13 cellular contexts compared by ENCODE assay signal in genomic region chr12:124420972-124421674, GRCh38.
DNase-seq lines count a peak whose midpoint lies in the region; ATAC-seq and TF ChIP-seq lines count a peak whose summit lies in the region.
"Had no signal": no experiment of that assay in that cellular context is flagged by ENCODE, and none has a peak within 500 bp of the region (broad histone marks: within the 10 kb centered on the region; RNA-seq: fewer than 3 reads in every experiment).

No MANE protein-coding gene starts in this region.

- DNase-seq in T-helper 2 cell treated with Interferon-gamma antibody and Interleukin-4, amounts not matched to agents 5 μg/mL and 100 μg/mL, for 36 hours (ENCODE audit: low spot score): no peak
- DNase-seq in T-helper 2 cell (no peak), globus pallidus (ENCODE audit: low spot score) (peak; percentile 68), ovary (peak in 2 of 5 donors; percentile 59 to 66), NCI-H1092 treated with DMSO at 0.1 percent for 48 hours (lab: John Stamatoyannopoulos, UW) (no peak), HEK293T (ENCODE audit: extremely low spot score) (no peak)
- DNase-seq: activated CD4-positive, alpha-beta T cell treated with anti-CD3 and anti-CD28 coated beads, Interleukin-2, amount 50 U/mL, for 1 hour; activated naive CD4-positive, alpha-beta T cell; DND-41; NCI-H526 treated with DMSO at 0.1 percent for 48 hours had no signal

- no peaks in the 10 kb centered on the region for H3K9me3 Mint-ChIP-seq in T-helper 2 cell treated with Interferon-gamma antibody and Interleukin-4, amounts not matched to agents 5 μg/mL and 100 μg/mL, for 36 hours

- H3K4me3 ChIP-seq in ovary (peak overlapping the region; percentile 9), urinary bladder (ENCODE audit: low read depth, low read length) (no peak overlapping the region)

- TF ChIP-seq POLR2A in ovary (IDR thresholded peaks at IDR 0.05): no peak

- H3K9me3 ChIP-seq in ovary: no peaks in the 10 kb centered on the region

- intact Hi-C loops in ovary (cut with DNase I): loop anchor here in 1 of 4 donors (10.0 kb wide), 2 partner anchors 56 to 144 kb away; partner anchors contain the start of gene NCOR2

- POLR2A ChIA-PET in HEK293T (lab: Yijun Ruan, JAX): no interaction called here

- H3K4me3 Mint-ChIP-seq in T-helper 2 cell treated with Interferon-gamma antibody and Interleukin-4, amounts not matched to agents 5 μg/mL and 100 μg/mL, for 36 hours: no peak overlapping the region

- 67 to 77% (median 72%) methylated on average over 22 of the region's 22 CpGs for WGBS in ovary, 3 donors
- 53% methylated on average over 22 of the region's 22 CpGs for WGBS in urinary bladder

- no peak for TF ChIP-seq EP300 in ovary (IDR thresholded peaks at IDR 0.05)

- CTCF ChIA-PET in HEK293T (lab: Yijun Ruan, JAX): no interaction called here

- H3K27ac ChIP-seq in ovary (peak overlapping the region; percentile 58 to 86), urinary bladder (ENCODE audit: low read depth) (peak overlapping the region; percentile 82)
- H3K27ac ChIP-seq: 22Rv1 had no signal

- H3K27me3 ChIP-seq in ovary: no peaks in the 10 kb centered on the region

- H3K4me1 ChIP-seq in ovary (ENCODE audit: insufficient read depth) (peaks cover 17% of the 10 kb centered on the region), urinary bladder (ENCODE audit: insufficient read depth) (peaks cover 2% of the 10 kb centered on the region)

- no peak for TF ChIP-seq CTCF in ovary (IDR thresholded peaks at IDR 0.05)

- peaks cover 26% of the 10 kb centered on the region for H3K36me3 Mint-ChIP-seq in T-helper 2 cell treated with Interferon-gamma antibody and Interleukin-4, amounts not matched to agents 5 μg/mL and 100 μg/mL, for 36 hours (ENCODE audit: low read depth)

- no peaks in the 10 kb centered on the region for H3K27me3 Mint-ChIP-seq in T-helper 2 cell treated with Interferon-gamma antibody and Interleukin-4, amounts not matched to agents 5 μg/mL and 100 μg/mL, for 36 hours (ENCODE audit: low read depth)

- no peak for ATAC-seq in HG03521 (IDR thresholded peaks at IDR 0.05; ENCODE audit: unreplicated experiment)

- no peaks in the 10 kb centered on the region for H3K4me1 Mint-ChIP-seq in T-helper 2 cell treated with Interferon-gamma antibody and Interleukin-4, amounts not matched to agents 5 μg/mL and 100 μg/mL, for 36 hours (ENCODE audit: low read depth)

- H3K27ac Mint-ChIP-seq in T-helper 2 cell treated with Interferon-gamma antibody and Interleukin-4, amounts not matched to agents 5 μg/mL and 100 μg/mL, for 36 hours: peak overlapping the region; percentile 45

- no peaks in the 10 kb centered on the region for H3K36me3 ChIP-seq in ovary
- peaks cover 1% of the 10 kb centered on the region for H3K36me3 ChIP-seq in urinary bladder (ENCODE audit: insufficient read depth)

TF ChIP-seq in HEK293T, 16 proteins besides CTCF, POLR2A, EP300 and RAD21:
- TF ChIP-seq CTBP1 (IDR thresholded peaks at IDR 0.05; ENCODE audit: borderline replicate concordance) (no peak), TARDBP (IDR thresholded peaks at IDR 0.05) (no peak), PKNOX1 (IDR thresholded peaks at IDR 0.05) (no peak), L3MBTL2 (conservative IDR thresholded peaks at IDR 0.05) (no peak), FOXM1 (IDR thresholded peaks at IDR 0.05; ENCODE audit: borderline replicate concordance) (no peak), HDGF (IDR thresholded peaks at IDR 0.05; ENCODE audit: borderline replicate concordance) (no peak), LEF1 (IDR thresholded peaks at IDR 0.05; ENCODE audit: borderline replicate concordance) (no peak), ELF4 (IDR thresholded peaks at IDR 0.05) (no peak)
TF ChIP-seq in HEK293T: peak in this region for 0.
